In the genomic region with DNA sequence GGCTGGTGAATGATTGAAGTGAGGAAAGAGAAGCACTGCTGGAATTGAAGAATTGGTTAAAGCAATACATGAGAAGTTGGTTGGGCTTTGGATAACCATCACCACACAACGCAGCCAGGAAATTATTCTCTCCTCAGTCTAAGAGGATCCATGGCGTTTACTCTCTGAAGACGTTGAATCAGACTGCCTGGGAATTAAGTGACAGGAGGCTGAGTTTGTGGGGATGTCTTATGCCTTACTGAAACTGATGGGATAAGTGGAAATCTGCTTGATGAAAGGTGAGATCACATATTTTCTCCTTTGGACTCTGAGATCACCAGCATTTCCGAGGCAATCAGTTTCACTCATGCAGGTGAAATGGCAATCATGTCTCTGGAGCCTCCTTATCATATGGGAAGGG, we compare ENCODE assay signal across 3 cellular contexts.
"Had no signal": no experiment of that assay in that cellular context is flagged by ENCODE, and none has a peak within 500 bp of the region (broad histone marks: within the 10 kb centered on the region; RNA-seq: fewer than 3 reads in every experiment).

No MANE protein-coding gene starts in this region.

- DNase-seq: GDM1, GF-D8 had no signal

- H3K4me3 ChIP-seq: GM12878 had no signal
